Comparison of ENCODE assay signal across 1 cellular context in genomic region chr7:110839866-110840265, GRCh38.
TF ChIP-seq lines count a peak whose summit lies in the region.

No MANE protein-coding gene starts in this region.

TF ChIP-seq in HepG2, 621 proteins besides CTCF, POLR2A, EP300 and RAD21 (continued from another document):
- TF ChIP-seq GABPA (IDR thresholded peaks at IDR 0.05; ENCODE audit: low read depth, low read length) = no peak
- TF ChIP-seq GABPA (CRISPR knock-in tag; IDR thresholded peaks at IDR 0.05; ENCODE audit: low read depth) = no peak
- no peak for TF ChIP-seq ZNF672 (CRISPR knock-in tag; IDR thresholded peaks at IDR 0.05)
- peak; percentile 54; the same call in 1 of the 2 replicates for TF ChIP-seq ZNF782 (CRISPR knock-in tag; IDR thresholded peaks at IDR 0.05; ENCODE audit: borderline replicate concordance)
- TF ChIP-seq ELF4 (CRISPR knock-in tag; IDR thresholded peaks at IDR 0.05; ENCODE audit: borderline replicate concordance) = no peak
- TF ChIP-seq ZNF512B (CRISPR knock-in tag; IDR thresholded peaks at IDR 0.05; ENCODE audit: borderline replicate concordance) = no peak
- no peak for TF ChIP-seq MIER2 (CRISPR knock-in tag; IDR thresholded peaks at IDR 0.05)
- TF ChIP-seq ISL2 (CRISPR knock-in tag; IDR thresholded peaks at IDR 0.05) = no peak
- no peak for TF ChIP-seq LRRFIP1 (CRISPR knock-in tag; conservative IDR thresholded peaks at IDR 0.05)
- no peak for TF ChIP-seq NFKB2 (CRISPR knock-in tag; IDR thresholded peaks at IDR 0.05; ENCODE audit: borderline replicate concordance)
TF ChIP-seq in HepG2: peak in this region for 2.
